In the genomic region with DNA sequence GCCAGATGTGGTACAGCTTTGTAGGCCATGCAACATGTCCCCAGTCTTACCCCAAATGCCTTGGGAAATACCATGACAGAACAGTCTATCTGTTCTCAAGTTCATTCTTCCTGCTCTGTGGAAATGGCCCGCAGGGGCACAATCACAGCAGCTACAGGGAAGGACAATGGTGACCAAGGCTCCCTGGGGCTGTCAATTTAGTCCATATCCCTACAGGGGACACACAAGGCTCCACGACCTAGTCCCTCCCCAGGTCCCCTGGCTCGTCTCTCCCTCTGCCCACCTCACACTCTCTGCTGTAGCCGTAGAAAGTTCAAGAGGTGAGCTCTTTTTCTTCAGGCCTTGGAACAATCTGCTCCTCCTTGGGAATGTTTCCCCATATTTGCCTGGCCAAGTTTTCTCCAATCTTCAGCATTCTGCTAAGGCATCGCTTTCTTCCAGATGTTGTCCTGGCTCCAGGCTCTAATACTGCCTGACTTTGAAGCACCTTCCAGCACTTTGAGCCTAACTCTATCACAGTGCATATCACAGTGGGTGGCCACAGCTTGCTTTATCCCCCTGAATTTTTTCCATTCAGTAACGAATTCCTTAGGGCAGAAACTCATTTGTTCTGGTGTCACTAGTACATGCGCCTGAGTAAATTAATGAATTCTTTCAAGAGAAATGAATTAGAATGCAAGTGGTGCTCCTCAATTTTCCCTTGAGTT, we compare ENCODE assay signal across 1 cellular context.
A peak's percentile ranks its signal among the peaks of the same experiment; 100 is the strongest.
TF ChIP-seq lines count a peak whose summit lies in the region.

No MANE protein-coding gene starts in this region.

TF ChIP-seq in GM23338, 12 proteins besides CTCF, POLR2A, EP300 and RAD21:
- no peak for TF ChIP-seq POLR2AphosphoS5 (IDR thresholded peaks at IDR 0.05; ENCODE audit: low read depth)
- no peak for TF ChIP-seq CREB1 (CRISPR knock-in tag; IDR thresholded peaks at IDR 0.05; ENCODE audit: low read depth)
- 0 out of 2 replicates have a peak, but pooled peaks have one; percentile 19 for TF ChIP-seq ZNF114 (CRISPR knock-in tag; IDR thresholded peaks at IDR 0.05)
- TF ChIP-seq, protein P1, sequence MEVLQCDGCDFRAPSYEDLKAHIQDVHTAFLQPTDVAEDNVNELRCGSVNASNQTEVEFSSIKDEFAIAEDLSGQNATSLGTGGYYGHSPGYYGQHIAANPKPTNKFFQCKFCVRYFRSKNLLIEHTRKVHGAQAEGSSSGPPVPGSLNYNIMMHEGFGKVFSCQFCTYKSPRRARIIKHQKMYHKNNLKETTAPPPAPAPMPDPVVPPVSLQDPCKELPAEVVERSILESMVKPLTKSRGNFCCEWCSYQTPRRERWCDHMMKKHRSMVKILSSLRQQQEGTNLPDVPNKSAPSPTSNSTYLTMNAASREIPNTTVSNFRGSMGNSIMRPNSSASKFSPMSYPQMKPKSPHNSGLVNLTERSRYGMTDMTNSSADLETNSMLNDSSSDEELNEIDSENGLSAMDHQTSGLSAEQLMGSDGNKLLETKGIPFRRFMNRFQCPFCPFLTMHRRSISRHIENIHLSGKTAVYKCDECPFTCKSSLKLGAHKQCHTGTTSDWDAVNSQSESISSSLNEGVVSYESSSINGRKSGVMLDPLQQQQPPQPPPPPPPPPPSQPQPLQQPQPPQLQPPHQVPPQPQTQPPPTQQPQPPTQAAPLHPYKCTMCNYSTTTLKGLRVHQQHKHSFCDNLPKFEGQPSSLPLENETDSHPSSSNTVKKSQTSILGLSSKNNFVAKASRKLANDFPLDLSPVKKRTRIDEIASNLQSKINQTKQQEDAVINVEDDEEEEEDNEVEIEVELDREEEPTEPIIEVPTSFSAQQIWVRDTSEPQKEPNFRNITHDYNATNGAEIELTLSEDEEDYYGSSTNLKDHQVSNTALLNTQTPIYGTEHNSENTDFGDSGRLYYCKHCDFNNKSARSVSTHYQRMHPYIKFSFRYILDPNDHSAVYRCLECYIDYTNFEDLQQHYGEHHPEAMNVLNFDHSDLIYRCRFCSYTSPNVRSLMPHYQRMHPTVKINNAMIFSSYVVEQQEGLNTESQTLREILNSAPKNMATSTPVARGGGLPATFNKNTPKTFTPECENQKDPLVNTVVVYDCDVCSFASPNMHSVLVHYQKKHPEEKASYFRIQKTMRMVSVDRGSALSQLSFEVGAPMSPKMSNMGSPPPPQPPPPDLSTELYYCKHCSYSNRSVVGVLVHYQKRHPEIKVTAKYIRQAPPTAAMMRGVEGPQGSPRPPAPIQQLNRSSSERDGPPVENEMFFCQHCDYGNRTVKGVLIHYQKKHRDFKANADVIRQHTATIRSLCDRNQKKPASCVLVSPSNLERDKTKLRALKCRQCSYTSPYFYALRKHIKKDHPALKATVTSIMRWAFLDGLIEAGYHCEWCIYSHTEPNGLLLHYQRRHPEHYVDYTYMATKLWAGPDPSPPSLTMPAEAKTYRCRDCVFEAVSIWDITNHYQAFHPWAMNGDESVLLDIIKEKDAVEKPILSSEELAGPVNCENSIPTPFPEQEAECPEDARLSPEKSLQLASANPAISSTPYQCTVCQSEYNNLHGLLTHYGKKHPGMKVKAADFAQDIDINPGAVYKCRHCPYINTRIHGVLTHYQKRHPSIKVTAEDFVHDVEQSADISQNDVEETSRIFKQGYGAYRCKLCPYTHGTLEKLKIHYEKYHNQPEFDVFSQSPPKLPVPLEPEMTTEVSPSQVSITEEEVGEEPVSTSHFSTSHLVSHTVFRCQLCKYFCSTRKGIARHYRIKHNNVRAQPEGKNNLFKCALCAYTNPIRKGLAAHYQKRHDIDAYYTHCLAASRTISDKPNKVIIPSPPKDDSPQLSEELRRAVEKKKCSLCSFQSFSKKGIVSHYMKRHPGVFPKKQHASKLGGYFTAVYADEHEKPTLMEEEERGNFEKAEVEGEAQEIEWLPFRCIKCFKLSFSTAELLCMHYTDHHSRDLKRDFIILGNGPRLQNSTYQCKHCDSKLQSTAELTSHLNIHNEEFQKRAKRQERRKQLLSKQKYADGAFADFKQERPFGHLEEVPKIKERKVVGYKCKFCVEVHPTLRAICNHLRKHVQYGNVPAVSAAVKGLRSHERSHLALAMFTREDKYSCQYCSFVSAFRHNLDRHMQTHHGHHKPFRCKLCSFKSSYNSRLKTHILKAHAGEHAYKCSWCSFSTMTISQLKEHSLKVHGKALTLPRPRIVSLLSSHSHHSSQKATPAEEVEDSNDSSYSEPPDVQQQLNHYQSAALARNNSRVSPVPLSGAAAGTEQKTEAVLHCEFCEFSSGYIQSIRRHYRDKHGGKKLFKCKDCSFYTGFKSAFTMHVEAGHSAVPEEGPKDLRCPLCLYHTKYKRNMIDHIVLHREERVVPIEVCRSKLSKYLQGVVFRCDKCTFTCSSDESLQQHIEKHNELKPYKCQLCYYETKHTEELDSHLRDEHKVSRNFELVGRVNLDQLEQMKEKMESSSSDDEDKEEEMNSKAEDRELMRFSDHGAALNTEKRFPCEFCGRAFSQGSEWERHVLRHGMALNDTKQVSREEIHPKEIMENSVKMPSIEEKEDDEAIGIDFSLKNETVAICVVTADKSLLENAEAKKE (CRISPR knock-in tag; IDR thresholded peaks at IDR 0.05), result peak; percentile 97
- peak; percentile 65; the same call in 1 of the 2 replicates for TF ChIP-seq NANOG (IDR thresholded peaks at IDR 0.05; ENCODE audit: borderline replicate concordance)
- TF ChIP-seq EZH2 (IDR thresholded peaks at IDR 0.05; ENCODE audit: low read depth, unreplicated experiment), result no peak
